2 cellular contexts compared by ENCODE assay signal in genomic region chr17:79608729-79609039, GRCh38.
TF ChIP-seq lines count a peak whose summit lies in the region.

No MANE protein-coding gene starts in this region.

TF ChIP-seq in A549, 52 proteins besides CTCF, POLR2A, EP300 and RAD21 (continued from another document):
- TF ChIP-seq FOSB (CRISPR knock-in tag; IDR thresholded peaks at IDR 0.05) (no peak), ATOH8 (CRISPR knock-in tag; IDR thresholded peaks at IDR 0.05; ENCODE audit: low read depth) (no peak), MAFK (IDR thresholded peaks at IDR 0.05; ENCODE audit: partially characterized antibody) (no peak), TFCP2L1 (CRISPR knock-in tag; IDR thresholded peaks at IDR 0.05) (no peak), JUNB (IDR thresholded peaks at IDR 0.05) (no peak)

TF ChIP-seq in neural cell, 6 proteins besides CTCF, POLR2A, EP300 and RAD21:
- TF ChIP-seq REST (IDR thresholded peaks at IDR 0.05; ENCODE audit: borderline replicate concordance) (no peak), POLR2AphosphoS5 (IDR thresholded peaks at IDR 0.05) (no peak), EZH2 (IDR thresholded peaks at IDR 0.05; ENCODE audit: borderline replicate concordance, insufficient read depth, low read length, poor library complexity, severe bottlenecking) (no peak), SMC3 (conservative IDR thresholded peaks at IDR 0.05; ENCODE audit: poor library complexity) (no peak), TAF1 (IDR thresholded peaks at IDR 0.05; ENCODE audit: low read depth) (no peak), MXI1 (conservative IDR thresholded peaks at IDR 0.05; ENCODE audit: poor library complexity, severe bottlenecking) (no peak)
